Comparison of ENCODE assay signal across 18 cellular contexts in genomic region chr2:181900007-181900651, GRCh38. TPM values are rescaled to one million over a fixed set of nuclear protein-coding genes. Genes with fewer than 3 reads are reported as not detected.
DNase-seq lines count a peak whose midpoint lies in the region; ATAC-seq and TF ChIP-seq lines count a peak whose summit lies in the region.
"Had no signal": no experiment of that assay in that cellular context is flagged by ENCODE, and none has a peak within 500 bp of the region (broad histone marks: within the 10 kb centered on the region; RNA-seq: fewer than 3 reads in every experiment).

No MANE protein-coding gene starts in this region.

- H3K4me2 ChIP-seq in BLaER1, result peak overlapping the region; percentile 36

- peaks cover 30% of the 10 kb centered on the region for H4K20me1 ChIP-seq in BLaER1

- H3K9me3 Mint-ChIP-seq in neural crest cell, result no peaks in the 10 kb centered on the region
- H3K9me3 Mint-ChIP-seq: activated CD4-positive, alpha-beta memory T cell treated with anti-CD3 and anti-CD28 coated beads for 36 hours; naive B cell had no signal

- H3K4me3 ChIP-seq in BLaER1, result no peak overlapping the region
- H3K4me3 ChIP-seq: tibial artery had no signal

- H3K36me3 ChIP-seq in BLaER1, result peaks cover 65% of the 10 kb centered on the region

- H3K4me1 ChIP-seq in BLaER1, result peaks cover 23% of the 10 kb centered on the region

- no peaks in the 10 kb centered on the region for H3K27me3 ChIP-seq in BLaER1
- H3K27me3 ChIP-seq: tibial artery had no signal

- H3K27ac Mint-ChIP-seq in neural crest cell (ENCODE audit: unreplicated experiment), result no peak overlapping the region
- H3K27ac Mint-ChIP-seq: activated CD4-positive, alpha-beta memory T cell treated with anti-CD3 and anti-CD28 coated beads for 36 hours had no signal

- peaks cover 24% of the 10 kb centered on the region for H3K36me3 Mint-ChIP-seq in neural crest cell (ENCODE audit: low read depth)

- no peak overlapping the region for H3K27ac ChIP-seq in BLaER1
- peak overlapping the region; percentile 62 for H3K27ac ChIP-seq in angular gyrus (ENCODE audit: low read depth, low read length)
- H3K27ac ChIP-seq: tibial artery had no signal

- no peaks in the 10 kb centered on the region for H3K9me3 ChIP-seq in BLaER1
- H3K9me3 ChIP-seq: tibial artery had no signal

- no peaks in the 10 kb centered on the region for H3K27me3 Mint-ChIP-seq in neural crest cell (ENCODE audit: low read depth)
- H3K27me3 Mint-ChIP-seq: activated CD4-positive, alpha-beta memory T cell treated with anti-CD3 and anti-CD28 coated beads for 36 hours; naive B cell had no signal

- H3K9ac ChIP-seq in BLaER1, result no peak overlapping the region

- no peak for TF ChIP-seq CTCF in neural crest cell (conservative IDR thresholded peaks at IDR 0.05)

- H3K4me3 Mint-ChIP-seq in neural crest cell, result peak overlapping the region; percentile 1
- H3K4me3 Mint-ChIP-seq: activated CD4-positive, alpha-beta memory T cell treated with anti-CD3 and anti-CD28 coated beads for 36 hours; naive B cell had no signal

- no peak for ATAC-seq in GM21786 (IDR thresholded peaks at IDR 0.05; ENCODE audit: unreplicated experiment)
- ATAC-seq: left lobe of liver had no signal

- peaks cover 56% of the 10 kb centered on the region for H3K4me1 Mint-ChIP-seq in neural crest cell

- DNase-seq in HT-29 (ENCODE audit: low spot score) (peak; percentile 49), neural crest cell (ENCODE audit: low read depth, low spot score) (no peak), ecto neural progenitor cell (ENCODE audit: low spot score) (no peak), NCI-H82 treated with DMSO at 0.1 percent for 48 hours (lab: John Stamatoyannopoulos, UW; ENCODE audit: unreplicated experiment) (no peak)
- no peak for DNase-seq in activated CD8-positive, alpha-beta memory T cell treated with anti-CD3 and anti-CD28 coated beads, Interleukin-2, amount 50 U/mL, for 48 hours
- DNase-seq: activated CD4-positive, alpha-beta memory T cell treated with anti-CD3 and anti-CD28 coated beads for 36 hours; DMS 273 treated with DMSO at 0.1 percent for 48 hours; effector CD4-positive, alpha-beta T cell; naive B cell; NCI-H1092 treated with DMSO at 0.1 percent for 48 hours; SIG-M5; stimulated activated CD8-positive, alpha-beta memory T cell treated with anti-CD3 and anti-CD28 coated beads, Interleukin-4, amount 100 ng/mL, for 48 hours; T1000; tibial artery had no signal

RNA-seq across cellular contexts. Expression of gene ITPRID2, which starts 8.6 kb away (rescaled TPM):
- 89.8 and 109 TPM in 2 replicates for total RNA-seq in HT-29 (2014; rRNA removed; shearing (Covaris generic))
- total RNA-seq in neural crest cell, result 115 and 133 TPM in 2 replicates
